ENCODE assay signal across 18 cellular contexts in the genomic region with DNA sequence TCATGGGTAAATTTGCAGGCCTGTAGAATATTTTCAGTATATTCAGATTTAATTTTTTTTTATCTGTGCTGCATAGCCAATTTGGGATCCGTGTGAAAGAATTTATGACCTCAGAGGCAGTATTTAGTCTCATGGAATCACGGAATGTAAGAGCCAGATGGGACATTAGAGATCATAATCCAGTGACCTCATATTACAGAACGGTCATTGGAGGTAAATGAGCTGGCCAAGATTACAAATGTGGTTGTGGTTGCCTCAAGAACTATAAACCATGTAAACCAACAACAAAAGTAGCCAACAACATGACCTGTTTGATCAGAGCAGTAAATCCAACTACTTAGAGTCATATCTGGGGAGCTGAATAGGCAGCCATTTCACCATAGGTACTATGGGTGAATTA.
DNase-seq lines count a peak whose midpoint lies in the region; ATAC-seq lines count a peak whose summit lies in the region.
"Had no signal": no experiment of that assay in that cellular context is flagged by ENCODE, and none has a peak within 500 bp of the region (broad histone marks: within the 10 kb centered on the region; RNA-seq: fewer than 3 reads in every experiment).

No MANE protein-coding gene starts in this region.

- no peaks in the 10 kb centered on the region for H3K9me3 Mint-ChIP-seq in activated T-cell treated with anti-CD3 and anti-CD28 coated beads, Interleukin-2, amount 50 U/mL, for 24 hours
- H3K9me3 Mint-ChIP-seq: CD4-positive, CD25-positive, alpha-beta regulatory T cell; T-cell had no signal

- H3K4me2 ChIP-seq in BLaER1: peak overlapping the region; percentile 47; the same call in 1 of the 2 replicates

- H3K9ac ChIP-seq in BLaER1: no peak overlapping the region
- H3K9ac ChIP-seq in skeletal muscle tissue (ENCODE audit: low read depth in 1 of 3, low read length in 3 of 3): no peak overlapping the region

- H3K4me1 ChIP-seq in BLaER1: peaks cover 70% of the 10 kb centered on the region
- peaks cover 0 to 5% (median 4%) of the 10 kb centered on the region in 3 donors for H3K4me1 ChIP-seq in skeletal muscle tissue (ENCODE audit: control insufficient read depth in 3 of 3, insufficient read depth in 3 of 3, low read length in 3 of 3)

- H3K27me3 ChIP-seq in BLaER1: peaks cover 41% of the 10 kb centered on the region
- no peaks in the 10 kb centered on the region for H3K27me3 ChIP-seq in skeletal muscle tissue (ENCODE audit: control insufficient read depth in 3 of 3, insufficient read depth in 3 of 3, low read length in 3 of 3)

- H3K4me1 Mint-ChIP-seq in activated T-cell treated with anti-CD3 and anti-CD28 coated beads, Interleukin-2, amount 50 U/mL, for 24 hours (ENCODE audit: low read depth): no peaks in the 10 kb centered on the region
- H3K4me1 Mint-ChIP-seq: T-cell had no signal

- H3K36me3 ChIP-seq in BLaER1 (no peaks in the 10 kb centered on the region), skeletal muscle tissue (ENCODE audit: control insufficient read depth in 3 of 3, insufficient read depth in 3 of 3, low read length in 3 of 3) (no peaks in the 10 kb centered on the region)
- H3K36me3 ChIP-seq: HAP-1 had no signal

- no peak overlapping the region for H3K27ac ChIP-seq in BLaER1
- H3K27ac ChIP-seq in skeletal muscle tissue (ENCODE audit: low read depth, low read length): peak overlapping the region; percentile 68

- no peaks in the 10 kb centered on the region for H4K20me1 ChIP-seq in BLaER1

- peaks cover 28% of the 10 kb centered on the region for H3K27me3 Mint-ChIP-seq in activated T-cell treated with anti-CD3 and anti-CD28 coated beads, Interleukin-2, amount 50 U/mL, for 24 hours
- H3K27me3 Mint-ChIP-seq: CD4-positive, CD25-positive, alpha-beta regulatory T cell had no signal

- H3K27ac Mint-ChIP-seq in activated T-cell treated with anti-CD3 and anti-CD28 coated beads, Interleukin-2, amount 50 U/mL, for 24 hours: no peak overlapping the region
- H3K27ac Mint-ChIP-seq: CD4-positive, CD25-positive, alpha-beta regulatory T cell; T-cell had no signal

- ATAC-seq in GM19452 (IDR thresholded peaks at IDR 0.05; ENCODE audit: unreplicated experiment): no peak
- ATAC-seq: Panc1, T-cell had no signal

- no peak overlapping the region for H3K4me3 Mint-ChIP-seq in activated T-cell treated with anti-CD3 and anti-CD28 coated beads, Interleukin-2, amount 50 U/mL, for 24 hours
- H3K4me3 Mint-ChIP-seq: T-cell had no signal

- H3K9me3 ChIP-seq in BLaER1 (no peaks in the 10 kb centered on the region; the same call in 1 of the 2 replicates), skeletal muscle tissue (ENCODE audit: control insufficient read depth in 3 of 3, low read length in 3 of 3) (no peaks in the 10 kb centered on the region)
- H3K9me3 ChIP-seq: HAP-1 had no signal

- DNase-seq in M059J (ENCODE audit: low read depth) (peak; percentile 86), fibroblast of peridontal ligament (ENCODE audit: extremely low read depth) (peak; percentile 57), NCI-H187 treated with DMSO at 0.1 percent for 48 hours (lab: John Stamatoyannopoulos, UW) (no peak)
- no peak for DNase-seq in activated T-cell treated with anti-CD3 and anti-CD28 coated beads, Interleukin-2, amount 50 U/mL, for 24 hours
- no peak for DNase-seq in activated CD4-positive, alpha-beta T cell treated with anti-CD3 and anti-CD28 coated beads, Interleukin-2, amount 50 U/mL, for 1 hour
- DNase-seq: CD4-positive, CD25-positive, alpha-beta regulatory T cell; EL; KG1; NCI-H1048; NCI-H1436 treated with DMSO at 0.1 percent for 48 hours; NCI-H2081; NCI-H510A treated with DMSO at 0.1 percent for 48 hours; T-cell had no signal

- no peaks in the 10 kb centered on the region for H3K36me3 Mint-ChIP-seq in activated T-cell treated with anti-CD3 and anti-CD28 coated beads, Interleukin-2, amount 50 U/mL, for 24 hours (ENCODE audit: low read depth)
- H3K36me3 Mint-ChIP-seq: CD4-positive, CD25-positive, alpha-beta regulatory T cell; T-cell had no signal

- H3K4me3 ChIP-seq in BLaER1 (no peak overlapping the region), skeletal muscle tissue (ENCODE audit: low read length in 3 of 3) (no peak overlapping the region)
- H3K4me3 ChIP-seq: HAP-1 had no signal

Comparison
In these comparisons a context has a peak if more than half of its experiments do, and no peak if none do; other contexts are left out.
1. DNase-seq: peak in M059J (single experiment) and fibroblast of peridontal ligament (single experiment); none in activated T-cell treated with anti-CD3 and anti-CD28 coated beads, Interleukin-2, amount 50 U/mL, for 24 hours (single experiment), activated CD4-positive, alpha-beta T cell treated with anti-CD3 and anti-CD28 coated beads, Interleukin-2, amount 50 U/mL, for 1 hour (single experiment) and NCI-H187 treated with DMSO at 0.1 percent for 48 hours (single experiment).